Comparison of ENCODE assay signal across 8 cellular contexts in the genomic region with DNA sequence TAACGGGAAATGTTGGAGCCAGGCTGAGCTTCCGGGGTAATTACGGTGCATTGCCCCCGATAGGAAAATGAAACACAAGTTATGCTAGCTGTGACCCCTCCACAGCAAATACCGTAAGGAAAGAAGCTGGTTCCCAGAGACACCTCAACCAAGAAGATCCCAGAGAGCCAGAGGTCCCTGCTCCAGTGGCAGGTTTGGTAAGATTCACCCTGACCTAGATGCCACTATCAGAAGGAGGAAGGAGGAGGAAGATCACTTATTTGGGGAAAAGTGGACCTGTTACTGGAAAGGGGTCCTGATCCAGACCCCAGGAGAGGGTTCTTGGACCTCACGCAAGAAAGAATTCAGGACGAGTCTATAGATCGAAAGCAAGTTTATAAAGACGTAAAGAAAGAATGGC. TPM values are rescaled to one million over a fixed set of nuclear protein-coding genes. Genes with fewer than 3 reads are reported as not detected.
"Had no signal": no experiment of that assay in that cellular context is flagged by ENCODE, and none has a peak within 500 bp of the region (broad histone marks: within the 10 kb centered on the region; RNA-seq: fewer than 3 reads in every experiment).

No MANE protein-coding gene starts in this region.

- FAIRE-seq: HepG2, HTR-8/SVneo had no signal

- ATAC-seq: HepG2 had no signal

- H3K27ac ChIP-seq: HL-60 had no signal

- DNase-seq: IMR-90, KBM-7, KG1 had no signal

RNA-seq across cellular contexts. Expression of a gene that starts 7.6 kb away (rescaled TPM):
- total RNA-seq: HT1080, IMR-90 had no signal
- polyA plus RNA-seq: IgD-negative memory B cell, IMR-90 had no signal

RNA-seq across cellular contexts. Expression of a gene that starts 25.6 kb away (rescaled TPM):
- polyA plus RNA-seq: IgD-negative memory B cell had no signal
